15 cellular contexts compared by ENCODE assay signal in genomic region chr3:192128060-192128459, GRCh38.
A peak's percentile ranks its signal among the peaks of the same experiment; 100 is the strongest.
DNase-seq lines count a peak whose midpoint lies in the region; ATAC-seq and TF ChIP-seq lines count a peak whose summit lies in the region.
"Had no signal": no experiment of that assay in that cellular context is flagged by ENCODE, and none has a peak within 500 bp of the region (broad histone marks: within the 10 kb centered on the region; RNA-seq: fewer than 3 reads in every experiment).

No MANE protein-coding gene starts in this region.

- no peak overlapping the region for H3K9ac ChIP-seq in endocrine pancreas (ENCODE audit: control insufficient read depth, insufficient read depth, low read length)

- 57% methylated on average over 4 of the region's 4 CpGs for WGBS in right lobe of liver (ENCODE audit: insufficient coverage, low coverage, low lambda C conversion rate, missing lambda C conversion rate)

- peak overlapping the region; percentile 49 for H3K4me3 ChIP-seq in endocrine pancreas (ENCODE audit: control insufficient read depth, insufficient read depth, low read length)
- no peak overlapping the region for H3K4me3 ChIP-seq in right lobe of liver
- H3K4me3 ChIP-seq: Peyer's patch had no signal

- intact Hi-C loops in right lobe of liver (cut with DNase I) = no loop called here

- H3K27me3 ChIP-seq in endocrine pancreas (ENCODE audit: control insufficient read depth, insufficient read depth, low read length) (no peaks in the 10 kb centered on the region), right lobe of liver (no peaks in the 10 kb centered on the region)
- H3K27me3 ChIP-seq: Peyer's patch had no signal

- H3K27ac ChIP-seq in right lobe of liver = no peak overlapping the region
- H3K27ac ChIP-seq: HL-60, Peyer's patch had no signal

- H3K36me3 ChIP-seq in endocrine pancreas (ENCODE audit: control insufficient read depth, insufficient read depth, low read length) (no peaks in the 10 kb centered on the region), right lobe of liver (no peaks in the 10 kb centered on the region)
- H3K36me3 ChIP-seq: Peyer's patch had no signal

- H3K9me3 ChIP-seq in endocrine pancreas (ENCODE audit: control insufficient read depth, low read length) (no peaks in the 10 kb centered on the region), right lobe of liver (no peaks in the 10 kb centered on the region)
- H3K9me3 ChIP-seq: Peyer's patch had no signal

- no peak for TF ChIP-seq POLR2A in right lobe of liver (IDR thresholded peaks at IDR 0.05)

- DNase-seq in HT-29 (ENCODE audit: low spot score) = no peak
- no peak for DNase-seq in NCI-H510A (lab: John Stamatoyannopoulos, UW)
- no peak for DNase-seq in right lobe of liver
- DNase-seq in NCI-H187 (lab: John Stamatoyannopoulos, UW) = no peak
- DNase-seq: Calu3; CD4-positive, alpha-beta T cell; H9; NCI-H2029 treated with DMSO at 0.1 percent for 48 hours; Peyer's patch; Right ventricle myocardium superior had no signal

- TF ChIP-seq CTCF in right lobe of liver (IDR thresholded peaks at IDR 0.05) = no peak

- ATAC-seq in GM19372 (IDR thresholded peaks at IDR 0.05; ENCODE audit: low read depth, unreplicated experiment) (peak; percentile 44), HG03432 (IDR thresholded peaks at IDR 0.05; ENCODE audit: unreplicated experiment) (peak; percentile 32), right lobe of liver (no peak)
- ATAC-seq: SK-N-SH treated with all-trans-retinoic acid at 6 μM for 48 hours had no signal

- peaks cover 23% of the 10 kb centered on the region for H3K4me1 ChIP-seq in endocrine pancreas (ENCODE audit: control insufficient read depth, insufficient read depth, low read length)
- no peaks in the 10 kb centered on the region for H3K4me1 ChIP-seq in right lobe of liver
- H3K4me1 ChIP-seq: Peyer's patch had no signal

Comparison
In these comparisons a context has a peak if more than half of its experiments do, and no peak if none do; other contexts are left out.
1. ATAC-seq: peak in GM19372 (single experiment) and HG03432 (single experiment); none in right lobe of liver (0 of 4).